In the genomic region with DNA sequence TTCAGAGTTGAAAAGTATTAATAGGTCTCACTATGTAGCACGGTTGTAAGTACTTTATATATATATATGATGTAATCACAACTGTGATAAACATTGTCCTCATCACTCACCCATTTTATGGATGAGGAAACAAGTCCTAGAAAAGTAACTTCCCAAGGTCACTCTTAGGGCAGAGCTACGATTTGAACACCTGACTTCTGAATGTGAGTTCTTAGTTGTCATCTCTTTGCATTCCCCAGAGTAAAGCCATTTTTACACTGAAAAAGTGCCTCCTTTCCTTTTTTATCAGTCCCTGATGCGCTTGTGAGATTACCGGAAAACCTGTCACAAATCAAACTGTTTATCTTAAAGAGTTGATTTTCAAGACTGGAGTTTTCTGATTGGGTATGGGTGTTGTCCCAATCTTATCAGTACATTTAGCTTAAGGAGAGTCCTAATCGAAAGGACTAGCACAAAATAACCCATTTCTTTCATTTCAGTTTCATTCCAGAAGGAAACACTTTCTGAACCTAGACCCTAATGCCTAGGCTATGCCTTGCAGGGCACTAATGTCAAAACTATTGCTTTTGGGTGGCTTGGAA, we compare ENCODE assay signal across 1 cellular context.
TF ChIP-seq lines count a peak whose summit lies in the region.

No MANE protein-coding gene starts in this region.

TF ChIP-seq in K562, 482 proteins besides CTCF, POLR2A, EP300 and RAD21 (continued from another document):
- TF ChIP-seq, protein P1, sequence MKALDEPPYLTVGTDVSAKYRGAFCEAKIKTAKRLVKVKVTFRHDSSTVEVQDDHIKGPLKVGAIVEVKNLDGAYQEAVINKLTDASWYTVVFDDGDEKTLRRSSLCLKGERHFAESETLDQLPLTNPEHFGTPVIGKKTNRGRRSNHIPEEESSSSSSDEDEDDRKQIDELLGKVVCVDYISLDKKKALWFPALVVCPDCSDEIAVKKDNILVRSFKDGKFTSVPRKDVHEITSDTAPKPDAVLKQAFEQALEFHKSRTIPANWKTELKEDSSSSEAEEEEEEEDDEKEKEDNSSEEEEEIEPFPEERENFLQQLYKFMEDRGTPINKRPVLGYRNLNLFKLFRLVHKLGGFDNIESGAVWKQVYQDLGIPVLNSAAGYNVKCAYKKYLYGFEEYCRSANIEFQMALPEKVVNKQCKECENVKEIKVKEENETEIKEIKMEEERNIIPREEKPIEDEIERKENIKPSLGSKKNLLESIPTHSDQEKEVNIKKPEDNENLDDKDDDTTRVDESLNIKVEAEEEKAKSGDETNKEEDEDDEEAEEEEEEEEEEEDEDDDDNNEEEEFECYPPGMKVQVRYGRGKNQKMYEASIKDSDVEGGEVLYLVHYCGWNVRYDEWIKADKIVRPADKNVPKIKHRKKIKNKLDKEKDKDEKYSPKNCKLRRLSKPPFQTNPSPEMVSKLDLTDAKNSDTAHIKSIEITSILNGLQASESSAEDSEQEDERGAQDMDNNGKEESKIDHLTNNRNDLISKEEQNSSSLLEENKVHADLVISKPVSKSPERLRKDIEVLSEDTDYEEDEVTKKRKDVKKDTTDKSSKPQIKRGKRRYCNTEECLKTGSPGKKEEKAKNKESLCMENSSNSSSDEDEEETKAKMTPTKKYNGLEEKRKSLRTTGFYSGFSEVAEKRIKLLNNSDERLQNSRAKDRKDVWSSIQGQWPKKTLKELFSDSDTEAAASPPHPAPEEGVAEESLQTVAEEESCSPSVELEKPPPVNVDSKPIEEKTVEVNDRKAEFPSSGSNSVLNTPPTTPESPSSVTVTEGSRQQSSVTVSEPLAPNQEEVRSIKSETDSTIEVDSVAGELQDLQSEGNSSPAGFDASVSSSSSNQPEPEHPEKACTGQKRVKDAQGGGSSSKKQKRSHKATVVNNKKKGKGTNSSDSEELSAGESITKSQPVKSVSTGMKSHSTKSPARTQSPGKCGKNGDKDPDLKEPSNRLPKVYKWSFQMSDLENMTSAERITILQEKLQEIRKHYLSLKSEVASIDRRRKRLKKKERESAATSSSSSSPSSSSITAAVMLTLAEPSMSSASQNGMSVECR (CRISPR knock-in tag; IDR thresholded peaks at IDR 0.05), result no peak
- TF ChIP-seq SMARCA4 (IDR thresholded peaks at IDR 0.05) (peak; percentile 50; the same call in 1 of the 2 replicates), TAL1 (IDR thresholded peaks at IDR 0.05) (peak; percentile 35), CCNT2 (IDR thresholded peaks at IDR 0.05; ENCODE audit: borderline replicate concordance, extremely low read depth, insufficient read length, low read depth, low read length) (no peak), NR2C1 (IDR thresholded peaks at IDR 0.05) (no peak), NR2C1 (tag; IDR thresholded peaks at IDR 0.05) (no peak), CREB1 (IDR thresholded peaks at IDR 0.05) (no peak), CREB1 (CRISPR knock-in tag; IDR thresholded peaks at IDR 0.05) (no peak), MTA2 (IDR thresholded peaks at IDR 0.05; ENCODE audit: low read depth) (no peak), ZC3H4 (CRISPR knock-in tag; IDR thresholded peaks at IDR 0.05; ENCODE audit: borderline replicate concordance) (no peak), SAP30 (IDR thresholded peaks at IDR 0.05; ENCODE audit: borderline replicate concordance, insufficient read depth, low read depth, low read length, poor library complexity, severe bottlenecking) (no peak), E2F3 (CRISPR knock-in tag; IDR thresholded peaks at IDR 0.05) (no peak), MAFF (IDR thresholded peaks at IDR 0.05; ENCODE audit: low read length) (no peak), HMG20A (CRISPR knock-in tag; conservative IDR thresholded peaks at IDR 0.05) (no peak), NCOR1 (IDR thresholded peaks at IDR 0.05) (no peak), ZNF143 (CRISPR knock-in tag; IDR thresholded peaks at IDR 0.05) (no peak)
- TF ChIP-seq, protein P2, sequence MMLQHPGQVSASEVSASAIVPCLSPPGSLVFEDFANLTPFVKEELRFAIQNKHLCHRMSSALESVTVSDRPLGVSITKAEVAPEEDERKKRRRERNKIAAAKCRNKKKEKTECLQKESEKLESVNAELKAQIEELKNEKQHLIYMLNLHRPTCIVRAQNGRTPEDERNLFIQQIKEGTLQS (IDR thresholded peaks at IDR 0.05), result peak; percentile 62
- TF ChIP-seq, protein P2 (CRISPR knock-in tag; conservative IDR thresholded peaks at IDR 0.05), result no peak
- TF ChIP-seq, protein P3, sequence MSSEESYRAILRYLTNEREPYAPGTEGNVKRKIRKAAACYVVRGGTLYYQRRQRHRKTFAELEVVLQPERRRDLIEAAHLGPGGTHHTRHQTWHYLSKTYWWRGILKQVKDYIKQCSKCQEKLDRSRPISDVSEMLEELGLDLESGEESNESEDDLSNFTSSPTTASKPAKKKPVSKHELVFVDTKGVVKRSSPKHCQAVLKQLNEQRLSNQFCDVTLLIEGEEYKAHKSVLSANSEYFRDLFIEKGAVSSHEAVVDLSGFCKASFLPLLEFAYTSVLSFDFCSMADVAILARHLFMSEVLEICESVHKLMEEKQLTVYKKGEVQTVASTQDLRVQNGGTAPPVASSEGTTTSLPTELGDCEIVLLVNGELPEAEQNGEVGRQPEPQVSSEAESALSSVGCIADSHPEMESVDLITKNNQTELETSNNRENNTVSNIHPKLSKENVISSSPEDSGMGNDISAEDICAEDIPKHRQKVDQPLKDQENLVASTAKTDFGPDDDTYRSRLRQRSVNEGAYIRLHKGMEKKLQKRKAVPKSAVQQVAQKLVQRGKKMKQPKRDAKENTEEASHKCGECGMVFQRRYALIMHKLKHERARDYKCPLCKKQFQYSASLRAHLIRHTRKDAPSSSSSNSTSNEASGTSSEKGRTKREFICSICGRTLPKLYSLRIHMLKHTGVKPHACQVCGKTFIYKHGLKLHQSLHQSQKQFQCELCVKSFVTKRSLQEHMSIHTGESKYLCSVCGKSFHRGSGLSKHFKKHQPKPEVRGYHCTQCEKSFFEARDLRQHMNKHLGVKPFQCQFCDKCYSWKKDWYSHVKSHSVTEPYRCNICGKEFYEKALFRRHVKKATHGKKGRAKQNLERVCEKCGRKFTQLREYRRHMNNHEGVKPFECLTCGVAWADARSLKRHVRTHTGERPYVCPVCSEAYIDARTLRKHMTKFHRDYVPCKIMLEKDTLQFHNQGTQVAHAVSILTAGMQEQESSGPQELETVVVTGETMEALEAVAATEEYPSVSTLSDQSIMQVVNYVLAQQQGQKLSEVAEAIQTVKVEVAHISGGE (CRISPR knock-in tag; IDR thresholded peaks at IDR 0.05), result no peak
- TF ChIP-seq, protein P4, sequence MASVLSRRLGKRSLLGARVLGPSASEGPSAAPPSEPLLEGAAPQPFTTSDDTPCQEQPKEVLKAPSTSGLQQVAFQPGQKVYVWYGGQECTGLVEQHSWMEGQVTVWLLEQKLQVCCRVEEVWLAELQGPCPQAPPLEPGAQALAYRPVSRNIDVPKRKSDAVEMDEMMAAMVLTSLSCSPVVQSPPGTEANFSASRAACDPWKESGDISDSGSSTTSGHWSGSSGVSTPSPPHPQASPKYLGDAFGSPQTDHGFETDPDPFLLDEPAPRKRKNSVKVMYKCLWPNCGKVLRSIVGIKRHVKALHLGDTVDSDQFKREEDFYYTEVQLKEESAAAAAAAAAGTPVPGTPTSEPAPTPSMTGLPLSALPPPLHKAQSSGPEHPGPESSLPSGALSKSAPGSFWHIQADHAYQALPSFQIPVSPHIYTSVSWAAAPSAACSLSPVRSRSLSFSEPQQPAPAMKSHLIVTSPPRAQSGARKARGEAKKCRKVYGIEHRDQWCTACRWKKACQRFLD (CRISPR knock-in tag; IDR thresholded peaks at IDR 0.05), result no peak
- TF ChIP-seq, protein P5, sequence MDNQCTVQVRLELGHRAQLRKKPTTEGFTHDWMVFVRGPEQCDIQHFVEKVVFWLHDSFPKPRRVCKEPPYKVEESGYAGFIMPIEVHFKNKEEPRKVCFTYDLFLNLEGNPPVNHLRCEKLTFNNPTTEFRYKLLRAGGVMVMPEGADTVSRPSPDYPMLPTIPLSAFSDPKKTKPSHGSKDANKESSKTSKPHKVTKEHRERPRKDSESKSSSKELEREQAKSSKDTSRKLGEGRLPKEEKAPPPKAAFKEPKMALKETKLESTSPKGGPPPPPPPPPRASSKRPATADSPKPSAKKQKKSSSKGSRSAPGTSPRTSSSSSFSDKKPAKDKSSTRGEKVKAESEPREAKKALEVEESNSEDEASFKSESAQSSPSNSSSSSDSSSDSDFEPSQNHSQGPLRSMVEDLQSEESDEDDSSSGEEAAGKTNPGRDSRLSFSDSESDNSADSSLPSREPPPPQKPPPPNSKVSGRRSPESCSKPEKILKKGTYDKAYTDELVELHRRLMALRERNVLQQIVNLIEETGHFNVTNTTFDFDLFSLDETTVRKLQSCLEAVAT (IDR thresholded peaks at IDR 0.05), result no peak
- TF ChIP-seq, protein P6, sequence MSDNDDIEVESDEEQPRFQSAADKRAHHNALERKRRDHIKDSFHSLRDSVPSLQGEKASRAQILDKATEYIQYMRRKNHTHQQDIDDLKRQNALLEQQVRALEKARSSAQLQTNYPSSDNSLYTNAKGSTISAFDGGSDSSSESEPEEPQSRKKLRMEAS (CRISPR knock-in tag; IDR thresholded peaks at IDR 0.05), result no peak
